11 cellular contexts compared by ENCODE assay signal in genomic region chr4:74934822-74935326, GRCh38. TPM values are rescaled to one million over a fixed set of nuclear protein-coding genes. Genes with fewer than 3 reads are reported as not detected.
DNase-seq lines count a peak whose midpoint lies in the region; ATAC-seq and TF ChIP-seq lines count a peak whose summit lies in the region.
"Had no signal": no experiment of that assay in that cellular context is flagged by ENCODE, and none has a peak within 500 bp of the region (broad histone marks: within the 10 kb centered on the region; RNA-seq: fewer than 3 reads in every experiment).

No MANE protein-coding gene starts in this region.

- H3K36me3 ChIP-seq in HEK293 (ENCODE audit: control insufficient read depth in 2 of 2, insufficient read depth in 1 of 2, low read length in 2 of 2) (no peaks in the 10 kb centered on the region), stomach smooth muscle (ENCODE audit: control insufficient read depth in 2 of 2, insufficient read depth in 2 of 2, low read length in 2 of 2) (no peaks in the 10 kb centered on the region)

- no peak for ATAC-seq in activated B cell treated with CpG ODN at 0.5 μM for 24 hours (ENCODE audit: low read depth)
- ATAC-seq in GM18519 (IDR thresholded peaks at IDR 0.05; ENCODE audit: low FRiP score, unreplicated experiment) = no peak

- POLR2A ChIA-PET in HEK293 (lab: Yijun Ruan, JAX) (interaction anchor here (0.6 to 0.7 kb wide), 2 partner anchors 75 to 628 kb away, joined by 4 to 7 read pairs; no protein-coding TSS in a partner anchor), activated B cell treated with CpG ODN at 0.5 μM for 24 hours (lab: Charles Lee) (interaction anchor here (0.6 to 1.2 kb wide), 3 partner anchors 55 to 500 kb away, joined by 3 to 6 read pairs (median 4); no protein-coding TSS in a partner anchor)

- H3K9me3 ChIP-seq in HEK293 (ENCODE audit: control insufficient read depth, insufficient read depth, low read depth, low read length) (no peaks in the 10 kb centered on the region), stomach smooth muscle (ENCODE audit: control insufficient read depth in 2 of 2, low read length in 2 of 2) (no peaks in the 10 kb centered on the region)

- H3K4me1 Mint-ChIP-seq in activated B cell treated with CpG ODN at 0.5 μM for 24 hours = peaks cover 36% of the 10 kb centered on the region

- H3K27ac Mint-ChIP-seq in activated B cell treated with CpG ODN at 0.5 μM for 24 hours = peak overlapping the region; percentile 82
- H3K27ac Mint-ChIP-seq: activated CD4-positive, alpha-beta memory T cell treated with anti-CD3 and anti-CD28 coated beads for 36 hours had no signal

- peaks cover 7% of the 10 kb centered on the region for H3K27me3 Mint-ChIP-seq in activated B cell treated with CpG ODN at 0.5 μM for 24 hours

- H3K4me3 Mint-ChIP-seq in activated B cell treated with CpG ODN at 0.5 μM for 24 hours = peak overlapping the region; percentile 91
- H3K4me3 Mint-ChIP-seq: activated CD4-positive, alpha-beta memory T cell treated with anti-CD3 and anti-CD28 coated beads for 36 hours had no signal

- intact Hi-C loops in activated B cell treated with CpG ODN at 0.5 μM for 24 hours (cut with micrococcal nuclease) = loop anchor here (2.0 to 10.0 kb wide), 5 partner anchors 167 to 787 kb away; partner anchors contain the start of gene USO1

- peaks cover 6% of the 10 kb centered on the region for H3K36me3 Mint-ChIP-seq in activated B cell treated with CpG ODN at 0.5 μM for 24 hours (ENCODE audit: low read depth)
- H3K36me3 Mint-ChIP-seq: activated CD4-positive, alpha-beta memory T cell treated with anti-CD3 and anti-CD28 coated beads for 36 hours had no signal

- CTCF ChIA-PET in HEK293 (lab: Yijun Ruan, JAX) (interaction anchor here (0.5 to 1.8 kb wide), 4 partner anchors 18 to 60 kb away, joined by 3 to 9 read pairs (median 4); no protein-coding TSS in a partner anchor), activated B cell treated with CpG ODN at 0.5 μM for 24 hours (lab: Charles Lee) (interaction anchor here (0.5 to 3.5 kb wide), 3 partner anchors 60 to 558 kb away, joined by 3 to 19 read pairs (median 4); no protein-coding TSS in a partner anchor)

- H3K4me3 ChIP-seq in HEK293 (ENCODE audit: low read depth, low read length) = peak overlapping the region; percentile 62; the same call in 1 of the 2 replicates
- peak overlapping the region; percentile 76 to 82 for H3K4me3 ChIP-seq in stomach smooth muscle (ENCODE audit: low read length in 2 of 2)

- DNase-seq in activated B cell treated with CpG ODN at 0.5 μM for 24 hours (no peak), left kidney (ENCODE audit: low read depth, low spot score) (peak; percentile 80), Kasumi-1 (lab: John Stamatoyannopoulos, UW) (no peak), NCI-H1048 (lab: John Stamatoyannopoulos, UW) (no peak)
- no peak for DNase-seq in activated effector memory CD4-positive, alpha-beta T cell treated with Interleukin-2 at 50 U/mL for 16 hours
- DNase-seq: activated CD4-positive, alpha-beta memory T cell treated with anti-CD3 and anti-CD28 coated beads for 36 hours; GOT3 had no signal

- TF ChIP-seq CTCF in HEK293 (tag by site-specific recombination; IDR thresholded peaks at IDR 0.05) (no peak), activated B cell treated with CpG ODN at 0.5 μM for 24 hours (IDR thresholded peaks at IDR 0.05) (no peak)

- H3K27me3 ChIP-seq in stomach smooth muscle (ENCODE audit: control insufficient read depth in 1 of 2, insufficient read depth in 2 of 2, low read length in 2 of 2) = no peaks in the 10 kb centered on the region

- no peak overlapping the region for H3K9ac ChIP-seq in stomach smooth muscle (ENCODE audit: low read length in 2 of 2)

- H3K27ac ChIP-seq in HEK293 (ENCODE audit: extremely low read depth, low read depth, low read length) (no peak overlapping the region), stomach smooth muscle (ENCODE audit: low read length) (no peak overlapping the region)

- H3K4me1 ChIP-seq in HEK293 (ENCODE audit: control insufficient read depth, insufficient read depth, low read length) (no peaks in the 10 kb centered on the region), stomach smooth muscle (ENCODE audit: control insufficient read depth, insufficient read depth, low read length) (peaks cover 19% of the 10 kb centered on the region)

- no peaks in the 10 kb centered on the region for H3K9me3 Mint-ChIP-seq in activated B cell treated with CpG ODN at 0.5 μM for 24 hours
- H3K9me3 Mint-ChIP-seq: activated CD4-positive, alpha-beta memory T cell treated with anti-CD3 and anti-CD28 coated beads for 36 hours had no signal

TF ChIP-seq in HEK293, 187 proteins besides CTCF, POLR2A, EP300 and RAD21:
- TF ChIP-seq PRDM10 (tag by site-specific recombination; IDR thresholded peaks at IDR 0.05) (peak; percentile 48; the same call in 1 of the 2 replicates), YY2 (tag by site-specific recombination; IDR thresholded peaks at IDR 0.05) (no peak), OSR2 (tag by site-specific recombination; IDR thresholded peaks at IDR 0.05) (no peak; the same call in 1 of the 2 replicates), ZBTB21 (tag by site-specific recombination; IDR thresholded peaks at IDR 0.05) (no peak), ZNF121 (tag by site-specific recombination; IDR thresholded peaks at IDR 0.05) (no peak), ZNF580 (tag by site-specific recombination; IDR thresholded peaks at IDR 0.05) (no peak), ZNF677 (tag by site-specific recombination; IDR thresholded peaks at IDR 0.05) (no peak), ZNF202 (tag by site-specific recombination; IDR thresholded peaks at IDR 0.05; ENCODE audit: borderline replicate concordance) (no peak), ZFHX2 (tag by site-specific recombination; conservative IDR thresholded peaks at IDR 0.05) (0 out of 2 replicates have a peak, but pooled peaks have one; percentile 20), ZNF341 (tag by site-specific recombination; IDR thresholded peaks at IDR 0.05; ENCODE audit: low read depth) (no peak), ZFP69B (tag by site-specific recombination; IDR thresholded peaks at IDR 0.05) (no peak)
- TF ChIP-seq, protein P1, sequence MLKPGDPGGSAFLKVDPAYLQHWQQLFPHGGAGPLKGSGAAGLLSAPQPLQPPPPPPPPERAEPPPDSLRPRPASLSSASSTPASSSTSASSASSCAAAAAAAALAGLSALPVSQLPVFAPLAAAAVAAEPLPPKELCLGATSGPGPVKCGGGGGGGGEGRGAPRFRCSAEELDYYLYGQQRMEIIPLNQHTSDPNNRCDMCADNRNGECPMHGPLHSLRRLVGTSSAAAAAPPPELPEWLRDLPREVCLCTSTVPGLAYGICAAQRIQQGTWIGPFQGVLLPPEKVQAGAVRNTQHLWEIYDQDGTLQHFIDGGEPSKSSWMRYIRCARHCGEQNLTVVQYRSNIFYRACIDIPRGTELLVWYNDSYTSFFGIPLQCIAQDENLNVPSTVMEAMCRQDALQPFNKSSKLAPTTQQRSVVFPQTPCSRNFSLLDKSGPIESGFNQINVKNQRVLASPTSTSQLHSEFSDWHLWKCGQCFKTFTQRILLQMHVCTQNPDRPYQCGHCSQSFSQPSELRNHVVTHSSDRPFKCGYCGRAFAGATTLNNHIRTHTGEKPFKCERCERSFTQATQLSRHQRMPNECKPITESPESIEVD (tag by site-specific recombination; IDR thresholded peaks at IDR 0.05) = 0 out of 2 replicates have a peak, but pooled peaks have one; percentile 9
- TF ChIP-seq, protein P2, sequence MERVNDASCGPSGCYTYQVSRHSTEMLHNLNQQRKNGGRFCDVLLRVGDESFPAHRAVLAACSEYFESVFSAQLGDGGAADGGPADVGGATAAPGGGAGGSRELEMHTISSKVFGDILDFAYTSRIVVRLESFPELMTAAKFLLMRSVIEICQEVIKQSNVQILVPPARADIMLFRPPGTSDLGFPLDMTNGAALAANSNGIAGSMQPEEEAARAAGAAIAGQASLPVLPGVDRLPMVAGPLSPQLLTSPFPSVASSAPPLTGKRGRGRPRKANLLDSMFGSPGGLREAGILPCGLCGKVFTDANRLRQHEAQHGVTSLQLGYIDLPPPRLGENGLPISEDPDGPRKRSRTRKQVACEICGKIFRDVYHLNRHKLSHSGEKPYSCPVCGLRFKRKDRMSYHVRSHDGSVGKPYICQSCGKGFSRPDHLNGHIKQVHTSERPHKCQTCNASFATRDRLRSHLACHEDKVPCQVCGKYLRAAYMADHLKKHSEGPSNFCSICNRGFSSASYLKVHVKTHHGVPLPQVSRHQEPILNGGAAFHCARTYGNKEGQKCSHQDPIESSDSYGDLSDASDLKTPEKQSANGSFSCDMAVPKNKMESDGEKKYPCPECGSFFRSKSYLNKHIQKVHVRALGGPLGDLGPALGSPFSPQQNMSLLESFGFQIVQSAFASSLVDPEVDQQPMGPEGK (tag by site-specific recombination; IDR thresholded peaks at IDR 0.05) = 0 out of 2 replicates have a peak, but pooled peaks have one; percentile 16

RNA-seq across cellular contexts. Expression of gene PARM1, which starts 2.0 kb away (rescaled TPM):
- 6.5 and 6.7 TPM in 2 replicates for total RNA-seq in activated B cell treated with CpG ODN at 0.5 μM for 24 hours
- total RNA-seq: activated CD4-positive, alpha-beta memory T cell treated with anti-CD3 and anti-CD28 coated beads for 36 hours; HT1080 had no signal
